In genomic region chr12:113271853-113272561, GRCh38 we compare ENCODE assay signal across 7 cellular contexts. TPM values are rescaled to one million over a fixed set of nuclear protein-coding genes. Genes with fewer than 3 reads are reported as not detected.
DNase-seq lines count a peak whose midpoint lies in the region; ATAC-seq, FAIRE-seq and TF ChIP-seq lines count a peak whose summit lies in the region.

No MANE protein-coding gene starts in this region.

- ATAC-seq in body of pancreas (peak; percentile 96), HG02759 (IDR thresholded peaks at IDR 0.05; ENCODE audit: unreplicated experiment) (no peak), GM21529 (IDR thresholded peaks at IDR 0.05; ENCODE audit: unreplicated experiment) (no peak)

- WGBS in body of pancreas, 2 donors = 8 to 18% methylated on average over 5 to 12 of the region's 12 CpGs

- DNase-seq in HTR-8/SVneo (ENCODE audit: insufficient read length, low spot score) (peak; percentile 71), body of pancreas (peak; percentile 80 to 90 (median 89)), islet precursor cell (peak; percentile 86), NCI-H1105 (lab: John Stamatoyannopoulos, UW) (no peak)
- peak; percentile 13 to 21 for DNase-seq in stimulated activated CD4-positive, alpha-beta T cell treated with anti-CD3 and anti-CD28 coated beads, Interleukin-4, amount 100 ng/mL, for 48 hours (ENCODE audit: low read depth in 2 of 2)

- FAIRE-seq in HTR-8/SVneo (lab: Jason Lieb, UNC) = peak; percentile 49

- no peaks in the 10 kb centered on the region for H3K9me3 ChIP-seq in body of pancreas

- H3K27me3 ChIP-seq in body of pancreas = no peaks in the 10 kb centered on the region

- TF ChIP-seq POLR2A in body of pancreas (IDR thresholded peaks at IDR 0.05) = peak in 2 of 3 donors; percentile 38 to 54

- H3K36me3 ChIP-seq in body of pancreas (replicated peaks in 1 of 2; ENCODE audit: insufficient read depth in 1 of 2, low read depth in 2 of 2) = peaks cover 0 to 24% of the 10 kb centered on the region in 2 donors

- intact Hi-C loops in body of pancreas (cut with DNase I) = no loop called here

- no peak for TF ChIP-seq CTCF in body of pancreas (IDR thresholded peaks at IDR 0.05)

- H3K4me1 ChIP-seq in body of pancreas = peaks cover 28% of the 10 kb centered on the region

- H3K27ac ChIP-seq in body of pancreas = peak overlapping the region; percentile 61 to 86 (median 82)

- no peak overlapping the region for H3K4me3 ChIP-seq in body of pancreas

RNA-seq across cellular contexts. Expression of gene TPCN1, which starts 50.7 kb away (rescaled TPM):
- 10 to 100 TPM; 45.1 to 78.4 TPM for total RNA-seq in body of pancreas
